2 cellular contexts compared by ENCODE assay signal in genomic region chr15:70200003-70200410, GRCh38.
TF ChIP-seq lines count a peak whose summit lies in the region.

No MANE protein-coding gene starts in this region.

TF ChIP-seq in GM12878, 131 proteins besides CTCF, POLR2A, EP300 and RAD21:
- no peak for TF ChIP-seq CBFB (IDR thresholded peaks at IDR 0.05; ENCODE audit: low read depth)
- TF ChIP-seq BHLHE40 (IDR thresholded peaks at IDR 0.05; ENCODE audit: borderline replicate concordance in 1 of 2, low read depth in 2 of 2, low read length in 1 of 2): no peak
- 0 out of 2 replicates have a peak, but pooled peaks have one; percentile 30 for TF ChIP-seq ZNF217 (IDR thresholded peaks at IDR 0.05)
TF ChIP-seq in GM12878: peak in this region for 1.

TF ChIP-seq in GM23338, 12 proteins besides CTCF, POLR2A, EP300 and RAD21:
- no peak for TF ChIP-seq POLR2AphosphoS5 (IDR thresholded peaks at IDR 0.05; ENCODE audit: low read depth)
- TF ChIP-seq ZNF331 (CRISPR knock-in tag; IDR thresholded peaks at IDR 0.05; ENCODE audit: low read depth): no peak
- TF ChIP-seq EZH2 (IDR thresholded peaks at IDR 0.05; ENCODE audit: low read depth, unreplicated experiment): no peak
- no peak for TF ChIP-seq ETS1 (IDR thresholded peaks at IDR 0.05)
- no peak for TF ChIP-seq EZH2phosphoT487 (IDR thresholded peaks at IDR 0.05; ENCODE audit: unreplicated experiment)
- TF ChIP-seq NANOG (IDR thresholded peaks at IDR 0.05; ENCODE audit: borderline replicate concordance): no peak
- TF ChIP-seq JUNB (IDR thresholded peaks at IDR 0.05; ENCODE audit: unreplicated experiment): no peak
- TF ChIP-seq CREB1 (CRISPR knock-in tag; IDR thresholded peaks at IDR 0.05; ENCODE audit: low read depth): no peak
- no peak for TF ChIP-seq ZNF114 (CRISPR knock-in tag; IDR thresholded peaks at IDR 0.05)
- TF ChIP-seq REST (IDR thresholded peaks at IDR 0.05; ENCODE audit: unreplicated experiment): no peak
- TF ChIP-seq STAT1 (IDR thresholded peaks at IDR 0.05; ENCODE audit: unreplicated experiment): no peak
- no peak for TF ChIP-seq ZNF462 (CRISPR knock-in tag; IDR thresholded peaks at IDR 0.05)
